In genomic region chr6:163872335-163872734, GRCh38 we compare ENCODE assay signal across 2 cellular contexts.
TF ChIP-seq lines count a peak whose summit lies in the region.

No MANE protein-coding gene starts in this region.

TF ChIP-seq in SK-N-SH treated with all-trans-retinoic acid at 6 μM for 48 hours, 23 proteins besides CTCF, POLR2A, EP300 and RAD21 (continued from another document):
- TF ChIP-seq POU6F1 (CRISPR knock-in tag; IDR thresholded peaks at IDR 0.05; ENCODE audit: borderline replicate concordance, low read depth) (no peak), ZFP3 (CRISPR knock-in tag; IDR thresholded peaks at IDR 0.05) (peak; percentile 71), TOX (CRISPR knock-in tag; IDR thresholded peaks at IDR 0.05; ENCODE audit: borderline replicate concordance) (no peak), ZNF565 (CRISPR knock-in tag; conservative IDR thresholded peaks at IDR 0.05; ENCODE audit: low read depth) (no peak), OSR1 (CRISPR knock-in tag; IDR thresholded peaks at IDR 0.05) (no peak), RARB (CRISPR knock-in tag; IDR thresholded peaks at IDR 0.05) (no peak), TCF4 (CRISPR knock-in tag; IDR thresholded peaks at IDR 0.05; ENCODE audit: borderline replicate concordance) (peak; percentile 9; the same call in 1 of the 2 replicates), ESRRG (CRISPR knock-in tag; IDR thresholded peaks at IDR 0.05) (0 out of 2 replicates have a peak, but pooled peaks have one; percentile 29), ZC3H10 (CRISPR knock-in tag; IDR thresholded peaks at IDR 0.05) (no peak), CSRNP3 (CRISPR knock-in tag; IDR thresholded peaks at IDR 0.05) (peak; percentile 74; the same call in 1 of the 2 replicates), ISL1 (CRISPR knock-in tag; IDR thresholded peaks at IDR 0.05) (peak; percentile 97), PPARA (CRISPR knock-in tag; IDR thresholded peaks at IDR 0.05; ENCODE audit: borderline replicate concordance) (no peak), CREB5 (CRISPR knock-in tag; IDR thresholded peaks at IDR 0.05; ENCODE audit: low read depth) (peak; percentile 95), GLIS3 (CRISPR knock-in tag; IDR thresholded peaks at IDR 0.05) (0 out of 2 replicates have a peak, but pooled peaks have one; percentile 76), PATZ1 (CRISPR knock-in tag; IDR thresholded peaks at IDR 0.05; ENCODE audit: borderline replicate concordance) (no peak), ZFP30 (CRISPR knock-in tag; IDR thresholded peaks at IDR 0.05) (no peak), SNAI2 (CRISPR knock-in tag; IDR thresholded peaks at IDR 0.05) (peak; percentile 80; the same call in 1 of the 2 replicates), CSDC2 (CRISPR knock-in tag; IDR thresholded peaks at IDR 0.05) (no peak), ZNF70 (CRISPR knock-in tag; IDR thresholded peaks at IDR 0.05) (no peak), BACH2 (CRISPR knock-in tag; IDR thresholded peaks at IDR 0.05; ENCODE audit: borderline replicate concordance) (no peak)

TF ChIP-seq in SK-N-SH, 30 proteins besides CTCF, POLR2A, EP300 and RAD21 (continued from another document):
- TF ChIP-seq ZBTB33 (IDR thresholded peaks at IDR 0.05; ENCODE audit: borderline replicate concordance, low read depth) (no peak), GATA2 (CRISPR knock-in tag; IDR thresholded peaks at IDR 0.05) (no peak), TCF12 (IDR thresholded peaks at IDR 0.05) (no peak)
